In genomic region chr18:24979223-24979622, GRCh38 we compare ENCODE assay signal across 29 cellular contexts.
"Had no signal": no experiment of that assay in that cellular context is flagged by ENCODE, and none has a peak within 500 bp of the region (broad histone marks: within the 10 kb centered on the region; RNA-seq: fewer than 3 reads in every experiment).

No MANE protein-coding gene starts in this region.

- H3K4me3 ChIP-seq: adrenal gland, body of pancreas, esophagus muscularis mucosa, gastrocnemius medialis, heart right ventricle had no signal

- H3K27ac ChIP-seq: adrenal gland, body of pancreas, esophagus muscularis mucosa, foreskin keratinocyte, gastrocnemius medialis, heart right ventricle, VCaP had no signal

- H3K4me1 ChIP-seq: adrenal gland, body of pancreas, esophagus muscularis mucosa, foreskin keratinocyte, heart right ventricle had no signal

- ATAC-seq: activated CD4-positive, CD25-positive, alpha-beta regulatory T cell treated with anti-CD3 and anti-CD28 coated beads, Interleukin-2, amount 50 U/mL, for 24 hours; activated CD8-positive, alpha-beta T cell treated with anti-CD3 and anti-CD28 coated beads for 36 hours; activated naive CD8-positive, alpha-beta T cell treated with anti-CD3 and anti-CD28 coated beads, Interleukin-2, amount 50 U/mL, for 24 hours; activated T-cell treated with anti-CD3 and anti-CD28 coated beads, Interleukin-2, amount 50 U/mL, for 4 hours; body of pancreas; foreskin keratinocyte; gastrocnemius medialis; heart right ventricle had no signal

- H3K4me1 Mint-ChIP-seq: activated B cell treated with CpG ODN at 0.5 μM for 24 hours; activated naive CD4-positive, alpha-beta T cell treated with anti-CD3 and anti-CD28 coated beads, Interleukin-2, amount 50 U/mL, for 24 hours; activated naive CD8-positive, alpha-beta T cell treated with anti-CD3 and anti-CD28 coated beads for 36 hours; activated naive CD8-positive, alpha-beta T cell treated with anti-CD3 and anti-CD28 coated beads, Interleukin-2, amount 50 U/mL, for 24 hours had no signal

- H3K36me3 Mint-ChIP-seq: activated naive CD4-positive, alpha-beta T cell treated with anti-CD3 and anti-CD28 coated beads, Interleukin-2, amount 50 U/mL, for 24 hours; activated naive CD8-positive, alpha-beta T cell treated with anti-CD3 and anti-CD28 coated beads for 36 hours had no signal

- H3K4me3 Mint-ChIP-seq: activated B cell treated with CpG ODN at 0.5 μM for 24 hours; activated CD8-positive, alpha-beta T cell treated with anti-CD3 and anti-CD28 coated beads for 36 hours; activated naive CD4-positive, alpha-beta T cell treated with anti-CD3 and anti-CD28 coated beads for 36 hours; activated naive CD4-positive, alpha-beta T cell treated with anti-CD3 and anti-CD28 coated beads, Interleukin-2, amount 50 U/mL, for 24 hours; activated naive CD8-positive, alpha-beta T cell treated with anti-CD3 and anti-CD28 coated beads for 36 hours; activated naive CD8-positive, alpha-beta T cell treated with anti-CD3 and anti-CD28 coated beads, Interleukin-2, amount 50 U/mL, for 24 hours; activated T-cell treated with anti-CD3 and anti-CD28 coated beads, Interleukin-2, amount 50 U/mL, for 4 hours had no signal

- H3K9me3 Mint-ChIP-seq: activated B cell treated with CpG ODN at 0.5 μM for 24 hours; activated CD8-positive, alpha-beta T cell treated with anti-CD3 and anti-CD28 coated beads for 36 hours; activated naive CD4-positive, alpha-beta T cell treated with anti-CD3 and anti-CD28 coated beads for 36 hours; activated naive CD4-positive, alpha-beta T cell treated with anti-CD3 and anti-CD28 coated beads, Interleukin-2, amount 50 U/mL, for 24 hours; activated naive CD8-positive, alpha-beta T cell treated with anti-CD3 and anti-CD28 coated beads for 36 hours; activated naive CD8-positive, alpha-beta T cell treated with anti-CD3 and anti-CD28 coated beads, Interleukin-2, amount 50 U/mL, for 24 hours; activated T-cell treated with anti-CD3 and anti-CD28 coated beads, Interleukin-2, amount 50 U/mL, for 4 hours; activated T-helper 2 cell treated with anti-CD3 and anti-CD28 coated beads, Interferon-gamma antibody, Interleukin-2, Interleukin-4, amounts not matched to agents 10 μg/mL and 5 μg/mL and 100 μg/mL, durations not matched to agents 14 hours and 24 hours and 36 hours had no signal

- H3K9me3 ChIP-seq: adrenal gland, body of pancreas, esophagus muscularis mucosa, gastrocnemius medialis, heart right ventricle had no signal

- DNase-seq: activated B cell treated with CpG ODN at 0.5 μM for 24 hours; activated CD4-positive, alpha-beta T cell treated with anti-CD3 and anti-CD28 coated beads for 48 hours; activated CD4-positive, alpha-beta T cell treated with anti-CD3 and anti-CD28 coated beads, Interleukin-2, amount 50 U/mL, for 1 hour; activated CD4-positive, alpha-beta T cell treated with anti-CD3 and anti-CD28 coated beads, Interleukin-2, amount 50 U/mL, for 48 hours; activated CD8-positive, alpha-beta memory T cell treated with anti-CD3 and anti-CD28 coated beads for 24 hours; activated CD8-positive, alpha-beta T cell treated with anti-CD3 and anti-CD28 coated beads for 36 hours; activated effector memory CD4-positive, alpha-beta T cell treated with anti-CD3 and anti-CD28 coated beads, Interleukin-2, amount 50 U/mL, for 16 hours; activated naive CD4-positive, alpha-beta T cell treated with anti-CD3 and anti-CD28 coated beads for 36 hours; activated naive CD8-positive, alpha-beta T cell treated with anti-CD3 and anti-CD28 coated beads for 36 hours; activated naive CD8-positive, alpha-beta T cell treated with anti-CD3 and anti-CD28 coated beads, Interleukin-2, amount 50 U/mL, for 24 hours; activated T-cell treated with anti-CD3 and anti-CD28 coated beads, Interleukin-2, amount 50 U/mL, for 4 hours; adrenal gland; amygdala; aorta; body of pancreas; caudate nucleus; cortex of kidney; dermis blood vessel endothelial cell; effector CD8-positive, alpha-beta T cell; erythroblast; foreskin keratinocyte; gastrocnemius medialis; heart right ventricle; T-helper 2 cell had no signal

- H3K27me3 Mint-ChIP-seq: activated naive CD4-positive, alpha-beta T cell treated with anti-CD3 and anti-CD28 coated beads, Interleukin-2, amount 50 U/mL, for 24 hours; activated naive CD8-positive, alpha-beta T cell treated with anti-CD3 and anti-CD28 coated beads, Interleukin-2, amount 50 U/mL, for 24 hours had no signal

- H3K36me3 ChIP-seq: adrenal gland, esophagus muscularis mucosa, gastrocnemius medialis, heart right ventricle had no signal

- H3K27me3 ChIP-seq: adrenal gland, body of pancreas, gastrocnemius medialis had no signal

- H3K27ac Mint-ChIP-seq: activated B cell treated with CpG ODN at 0.5 μM for 24 hours; activated CD8-positive, alpha-beta T cell treated with anti-CD3 and anti-CD28 coated beads for 36 hours; activated naive CD4-positive, alpha-beta T cell treated with anti-CD3 and anti-CD28 coated beads for 36 hours; activated naive CD4-positive, alpha-beta T cell treated with anti-CD3 and anti-CD28 coated beads, Interleukin-2, amount 50 U/mL, for 24 hours; activated naive CD8-positive, alpha-beta T cell treated with anti-CD3 and anti-CD28 coated beads for 36 hours; activated naive CD8-positive, alpha-beta T cell treated with anti-CD3 and anti-CD28 coated beads, Interleukin-2, amount 50 U/mL, for 24 hours; activated T-helper 2 cell treated with anti-CD3 and anti-CD28 coated beads, Interferon-gamma antibody, Interleukin-2, Interleukin-4, amounts not matched to agents 10 μg/mL and 5 μg/mL and 100 μg/mL, durations not matched to agents 14 hours and 24 hours and 36 hours had no signal
